In genomic region chr15:68228971-68229385, GRCh38 we compare ENCODE assay signal across 1 cellular context.
TF ChIP-seq lines count a peak whose summit lies in the region.

No MANE protein-coding gene starts in this region.

TF ChIP-seq in HCT116, 20 proteins besides CTCF, POLR2A, EP300 and RAD21:
- TF ChIP-seq ZBTB33 (IDR thresholded peaks at IDR 0.05; ENCODE audit: extremely low read depth, insufficient replicate concordance, low read length) = no peak
- TF ChIP-seq SIN3A (IDR thresholded peaks at IDR 0.05; ENCODE audit: low read depth) = no peak
- no peak for TF ChIP-seq SRF (IDR thresholded peaks at IDR 0.05; ENCODE audit: low read depth)
- TF ChIP-seq ATF3 (IDR thresholded peaks at IDR 0.05) = no peak
- TF ChIP-seq POLR2AphosphoS5 (IDR thresholded peaks at IDR 0.05; ENCODE audit: low read depth, low read length) = no peak
- TF ChIP-seq EZH2 (IDR thresholded peaks at IDR 0.05) = no peak
- TF ChIP-seq FOSL1 (IDR thresholded peaks at IDR 0.05; ENCODE audit: low read depth) = no peak
- no peak for TF ChIP-seq ELF1 (IDR thresholded peaks at IDR 0.05; ENCODE audit: borderline replicate concordance, low read depth)
- no peak for TF ChIP-seq CBX3 (IDR thresholded peaks at IDR 0.05; ENCODE audit: low read depth)
- TF ChIP-seq YY1 (IDR thresholded peaks at IDR 0.05; ENCODE audit: extremely low read depth, insufficient replicate concordance, low read depth, low read length) = no peak
- TF ChIP-seq TCF7L2 (IDR thresholded peaks at IDR 0.05; ENCODE audit: borderline replicate concordance, extremely low read depth, insufficient read depth, insufficient read length) = no peak
- TF ChIP-seq CEBPB (IDR thresholded peaks at IDR 0.05; ENCODE audit: low read depth) = no peak
- TF ChIP-seq SP1 (IDR thresholded peaks at IDR 0.05; ENCODE audit: low read depth) = no peak
